In the genomic region with DNA sequence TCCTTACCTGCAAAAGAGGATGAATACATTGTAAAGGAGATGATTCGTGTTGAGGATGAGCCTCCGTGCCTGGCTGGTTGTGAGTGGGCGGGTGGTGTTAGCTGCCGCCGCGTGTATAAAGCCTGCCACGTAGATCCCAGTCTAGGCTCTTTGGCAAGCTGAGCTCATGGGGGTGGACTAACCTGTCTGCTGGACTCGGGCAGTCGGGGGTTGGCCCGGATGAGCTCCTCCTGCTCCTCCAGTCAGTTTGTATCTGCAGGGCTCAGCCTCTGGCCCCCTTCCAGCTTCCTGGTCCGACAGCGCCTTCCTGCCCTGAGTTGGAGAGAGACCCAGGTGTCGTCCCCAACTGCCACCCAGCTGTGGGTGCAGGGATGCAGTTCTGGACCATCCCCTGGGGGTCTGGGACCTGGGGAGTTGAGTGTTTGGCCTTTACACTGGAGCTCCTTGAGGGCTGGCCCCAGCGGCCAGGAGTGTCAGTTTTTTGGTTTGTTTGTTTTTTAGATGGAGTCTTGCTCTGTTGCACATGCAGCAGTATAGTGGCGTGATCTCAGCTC, we compare ENCODE assay signal across 13 cellular contexts. TPM values are rescaled to one million over a fixed set of nuclear protein-coding genes. Genes with fewer than 3 reads are reported as not detected.
DNase-seq lines count a peak whose midpoint lies in the region; ATAC-seq and TF ChIP-seq lines count a peak whose summit lies in the region.
"Had no signal": no experiment of that assay in that cellular context is flagged by ENCODE, and none has a peak within 500 bp of the region (broad histone marks: within the 10 kb centered on the region; RNA-seq: fewer than 3 reads in every experiment).

No MANE protein-coding gene starts in this region.

- no peaks in the 10 kb centered on the region for H3K27me3 ChIP-seq in SK-N-SH (ENCODE audit: insufficient read depth)

- peak overlapping the region in 1 of 10 donors; percentile 64 for H3K4me3 Mint-ChIP-seq in naive thymus-derived CD8-positive, alpha-beta T cell

- H3K4me2 ChIP-seq in SK-N-SH: no peak overlapping the region

- H3K9me3 Mint-ChIP-seq in naive thymus-derived CD8-positive, alpha-beta T cell: no peaks in the 10 kb centered on the region

- H3K4me1 Mint-ChIP-seq in naive thymus-derived CD8-positive, alpha-beta T cell: peaks cover 18 to 64% (median 49%) of the 10 kb centered on the region in 4 donors

- no peak overlapping the region for H2AFZ ChIP-seq in SK-N-SH (ENCODE audit: low read depth)

- CTCF ChIA-PET in SK-N-SH (lab: Yijun Ruan, JAX): interaction anchor here (0.6 to 1.2 kb wide), 3 partner anchors 14 to 754 kb away, joined by 3 to 4 read pairs (median 3); no protein-coding TSS in a partner anchor

- peak overlapping the region in 9 of 10 donors; percentile 83 to 95 (median 94) for H3K27ac Mint-ChIP-seq in naive thymus-derived CD8-positive, alpha-beta T cell

- H3K27me3 Mint-ChIP-seq in naive thymus-derived CD8-positive, alpha-beta T cell: no peaks in the 10 kb centered on the region

- H3K4me3 ChIP-seq in LNCaP clone FGC (ENCODE audit: low read depth, low read length) (peak overlapping the region; percentile 30), SK-N-SH (ENCODE audit: low read depth in 2 of 2, low read length in 1 of 2) (no peak overlapping the region)

- H3K9me3 ChIP-seq in SK-N-SH: no peaks in the 10 kb centered on the region

- no peak for TF ChIP-seq RAD21 in SK-N-SH (IDR thresholded peaks at IDR 0.05; ENCODE audit: low read length)

- in situ Hi-C loops in T47D (cut with HindIII; ENCODE audit: low pct_unique_long_range_greater_than_20kb, low sequenced_read_pairs): no loop called here

- H3K27ac ChIP-seq in C4-2B (peak overlapping the region; percentile 85), SK-N-SH (ENCODE audit: low read depth in 2 of 2, low read length in 1 of 2) (no peak overlapping the region)

- peaks cover 0 to 7% of the 10 kb centered on the region in 2 experiments; a peak in 1 of 4 replicates for H3K4me1 ChIP-seq in SK-N-SH (ENCODE audit: control insufficient read depth in 1 of 2, insufficient read depth in 2 of 2, low read depth in 1 of 2, low read length in 1 of 2)

- 92% methylated on average over 9 of the region's 15 CpGs for WGBS in SK-N-SH (ENCODE audit: low lambda C conversion rate)

- peaks cover 22% of the 10 kb centered on the region for H3K79me2 ChIP-seq in SK-N-SH (ENCODE audit: insufficient read depth)

- no peak for ATAC-seq in naive thymus-derived CD8-positive, alpha-beta T cell
- no peak for ATAC-seq in HG03565 (IDR thresholded peaks at IDR 0.05; ENCODE audit: unreplicated experiment)

- H3K9ac ChIP-seq in SK-N-SH: no peak overlapping the region

- no peak for TF ChIP-seq EP300 in SK-N-SH (IDR thresholded peaks at IDR 0.05; ENCODE audit: borderline replicate concordance in 1 of 2, low read depth in 1 of 2, low read length in 1 of 2)

- peaks cover 0 to 36% (median 7%) of the 10 kb centered on the region in 3 donors for H3K36me3 Mint-ChIP-seq in naive thymus-derived CD8-positive, alpha-beta T cell

- no peaks in the 10 kb centered on the region for H3K36me3 ChIP-seq in SK-N-SH (replicated peaks in 1 of 2; ENCODE audit: control insufficient read depth in 1 of 2, insufficient read depth in 2 of 2, low read length in 1 of 2)

- H4K20me1 ChIP-seq in SK-N-SH (ENCODE audit: insufficient read depth): no peaks in the 10 kb centered on the region

- TF ChIP-seq CTCF in C4-2B (conservative IDR thresholded peaks at IDR 0.05) (no peak), LNCaP clone FGC (IDR thresholded peaks at IDR 0.05; ENCODE audit: control insufficient read depth, extremely low read depth, insufficient read depth) (no peak), SK-N-SH (IDR thresholded peaks at IDR 0.05) (no peak)

- no peaks in the 10 kb centered on the region for H3K9me2 ChIP-seq in SK-N-SH

- POLR2A ChIA-PET in naive thymus-derived CD8-positive, alpha-beta T cell (lab: Charles Lee): interaction anchor here (1.0 to 9.1 kb wide), 7 partner anchors 10 to 118 kb away, joined by 3 to 97 read pairs (median 6); a partner anchor contains a TSS
- POLR2A ChIA-PET in SK-N-SH (lab: Yijun Ruan, JAX): no interaction called here

- DNase-seq in LNCaP clone FGC (ENCODE audit: low read depth) (peak; percentile 96), T47D (ENCODE audit: low read depth in 1 of 2, low spot score in 1 of 2) (peak; percentile 71 to 96), NCI-H2081 treated with DMSO at 0.1 percent for 48 hours (lab: John Stamatoyannopoulos, UW) (no peak), SK-N-SH (no peak)
- no peak for DNase-seq in naive thymus-derived CD8-positive, alpha-beta T cell
- DNase-seq in activated CD8-positive, alpha-beta memory T cell treated with anti-CD3 and anti-CD28 coated beads for 24 hours: no peak
- DNase-seq: aorta, DMS53, foreskin melanocyte, NCI-H1048 had no signal

- no peaks in the 10 kb centered on the region for H3F3A ChIP-seq in SK-N-SH (replicated peaks; ENCODE audit: insufficient read depth)

TF ChIP-seq in SK-N-SH, 30 proteins besides CTCF, POLR2A, EP300 and RAD21:
- TF ChIP-seq MEF2A (IDR thresholded peaks at IDR 0.05; ENCODE audit: borderline replicate concordance, low read depth) (no peak), POLR2AphosphoS5 (IDR thresholded peaks at IDR 0.05; ENCODE audit: low read depth, low read length) (no peak), SIN3A (IDR thresholded peaks at IDR 0.05; ENCODE audit: borderline replicate concordance, low read depth, low read length) (no peak), ELF1 (IDR thresholded peaks at IDR 0.05) (no peak), RFX5 (IDR thresholded peaks at IDR 0.05; ENCODE audit: low read length) (no peak), MXI1 (IDR thresholded peaks at IDR 0.05; ENCODE audit: low read depth, low read length) (no peak), TAF1 (IDR thresholded peaks at IDR 0.05; ENCODE audit: borderline replicate concordance, low read depth, low read length) (no peak)

RNA-seq across cellular contexts. Expression of a gene that starts 20.9 kb away (rescaled TPM):
- 100 to 1,000 TPM; 179 to 182 TPM for total RNA-seq in naive thymus-derived CD8-positive, alpha-beta T cell
- 100 to 1,000 TPM; 193 to 300 (median 261) TPM for polyA plus RNA-seq in naive thymus-derived CD8-positive, alpha-beta T cell
- polyA plus RNA-seq in SK-N-SH (2012; rRNA removed): 87.9 and 110 TPM in 2 replicates
- polyA plus RNA-seq in SK-N-SH (2012; cell fraction: cytosol; rRNA removed): 32.4 and 57.6 TPM in 2 replicates
- polyA plus RNA-seq in SK-N-SH (2012; cell fraction: nucleus; rRNA removed): 142 and 144 TPM in 2 replicates

RNA-seq across cellular contexts. Expression of a gene that starts 21.6 kb away (rescaled TPM):
- 10 to 100 TPM; 61.6 to 64.6 TPM for total RNA-seq in naive thymus-derived CD8-positive, alpha-beta T cell
- polyA plus RNA-seq in naive thymus-derived CD8-positive, alpha-beta T cell: 100 to 1,000 TPM; 209 to 236 (median 230) TPM
- polyA plus RNA-seq in SK-N-SH (2012; rRNA removed): 458 and 465 TPM in 2 replicates
- 199 and 306 TPM in 2 replicates for polyA plus RNA-seq in SK-N-SH (2012; cell fraction: cytosol; rRNA removed)
- polyA plus RNA-seq in SK-N-SH (2012; cell fraction: nucleus; rRNA removed): 166 and 323 TPM in 2 replicates

RNA-seq across cellular contexts. Expression of a gene that starts 32.1 kb away (rescaled TPM):
- total RNA-seq in naive thymus-derived CD8-positive, alpha-beta T cell: 100 to 1,000 TPM; 165 to 171 TPM
- polyA plus RNA-seq in naive thymus-derived CD8-positive, alpha-beta T cell: 100 to 1,000 TPM; 205 to 348 (median 344) TPM
- polyA plus RNA-seq in SK-N-SH (2012; rRNA removed): 95.7 and 103 TPM in 2 replicates
- 95.9 and 110 TPM in 2 replicates for polyA plus RNA-seq in SK-N-SH (2012; cell fraction: cytosol; rRNA removed)
- polyA plus RNA-seq in SK-N-SH (2012; cell fraction: nucleus; rRNA removed): 65.8 and 66.3 TPM in 2 replicates

RNA-seq across cellular contexts. Expression of a gene that starts 32.6 kb away (rescaled TPM):
- 1 to 10 TPM; 4.0 to 4.3 TPM for total RNA-seq in naive thymus-derived CD8-positive, alpha-beta T cell
- not detected for polyA plus RNA-seq in naive thymus-derived CD8-positive, alpha-beta T cell
- 0.05 TPM in 1 of 2 replicates, not detected in the other for polyA plus RNA-seq in SK-N-SH (2012; rRNA removed)
- polyA plus RNA-seq in SK-N-SH (2012; cell fraction: cytosol; rRNA removed): 0.01 TPM in 1 of 2 replicates, not detected in the other
- 0.15 and 0.19 TPM in 2 replicates for polyA plus RNA-seq in SK-N-SH (2012; cell fraction: nucleus; rRNA removed)
- total RNA-seq: myocyte had no signal
- polyA plus RNA-seq: aorta had no signal

RNA-seq across cellular contexts. Expression of a gene that starts 54.4 kb away (rescaled TPM):
- 10 to 100 TPM; 19.9 to 23.0 TPM for total RNA-seq in naive thymus-derived CD8-positive, alpha-beta T cell
- polyA plus RNA-seq in naive thymus-derived CD8-positive, alpha-beta T cell: 10 to 100 TPM; 32.2 to 35.0 (median 33.5) TPM
- 138 and 144 TPM in 2 replicates for polyA plus RNA-seq in SK-N-SH (2012; rRNA removed)
- polyA plus RNA-seq in SK-N-SH (2012; cell fraction: cytosol; rRNA removed): 64.3 and 109 TPM in 2 replicates
- polyA plus RNA-seq in SK-N-SH (2012; cell fraction: nucleus; rRNA removed): 108 and 111 TPM in 2 replicates

Comparison
In these comparisons a context has a peak if more than half of its experiments do, and no peak if none do; other contexts are left out.
1. DNase-seq: peak in LNCaP clone FGC (single experiment) and T47D (2 of 2); none in naive thymus-derived CD8-positive, alpha-beta T cell (0 of 10), NCI-H2081 treated with DMSO at 0.1 percent for 48 hours (single experiment), SK-N-SH (single experiment) and activated CD8-positive, alpha-beta memory T cell treated with anti-CD3 and anti-CD28 coated beads for 24 hours (single experiment).